ENCODE assay signal across 9 cellular contexts in the genomic region with DNA sequence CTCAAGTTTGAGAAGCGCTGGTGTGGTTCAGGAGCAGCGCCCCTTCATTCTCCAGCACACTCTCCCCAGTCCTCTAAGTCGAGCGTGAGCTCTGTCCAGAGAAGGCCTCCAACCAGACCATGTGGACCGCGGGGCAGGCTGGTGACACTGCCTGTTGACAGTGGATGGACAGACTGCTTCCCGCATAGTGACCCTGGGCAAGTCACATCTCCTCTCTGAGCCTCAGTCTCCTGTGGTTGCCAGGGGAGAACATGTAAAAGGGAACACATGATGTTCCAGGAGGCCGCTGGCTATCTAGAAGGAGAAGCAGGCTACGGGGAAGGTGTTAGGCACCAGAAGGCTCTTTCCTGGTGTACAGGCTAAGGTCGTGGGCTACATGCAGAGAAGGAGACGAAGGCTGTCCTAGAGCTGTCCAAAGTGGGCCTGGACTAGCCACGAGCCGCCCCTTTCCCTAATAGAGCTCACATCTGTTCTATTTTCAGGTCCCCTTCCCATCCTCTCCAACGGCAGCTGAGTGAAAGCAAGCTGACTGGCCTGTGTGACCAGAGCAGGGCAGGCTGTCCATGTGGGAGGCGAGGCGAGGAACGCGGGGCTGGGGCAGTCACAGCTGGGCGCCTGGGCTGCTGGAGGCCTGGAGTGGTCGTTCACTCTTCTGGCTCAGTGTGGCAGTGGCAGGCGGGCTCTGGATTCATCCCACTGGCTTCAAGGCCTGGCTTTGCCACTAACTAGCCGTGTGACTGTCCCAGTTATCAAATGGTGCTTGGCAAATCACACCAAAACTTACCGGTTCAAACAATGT. TPM values are rescaled to one million over a fixed set of nuclear protein-coding genes. Genes with fewer than 3 reads are reported as not detected.
DNase-seq lines count a peak whose midpoint lies in the region; ATAC-seq, FAIRE-seq and TF ChIP-seq lines count a peak whose summit lies in the region.
"Had no signal": no experiment of that assay in that cellular context is flagged by ENCODE, and none has a peak within 500 bp of the region (broad histone marks: within the 10 kb centered on the region; RNA-seq: fewer than 3 reads in every experiment).

No MANE protein-coding gene starts in this region.

- peaks cover 75% of the 10 kb centered on the region for H3K4me1 Mint-ChIP-seq in activated CD8-positive, alpha-beta T cell treated with anti-CD3 and anti-CD28 coated beads, Interleukin-2, amount 10 ng/mL, durations not matched to agents 7 days and 5 days (ENCODE audit: low read depth)
- H3K4me1 Mint-ChIP-seq in stimulated activated naive B cell treated with anti-CD40 and anti-IgM and Interleukin-4, amounts not matched to agents 10 μg/mL and 1 μg/mL and 100 μg/mL, for 72 hours: peaks cover 66 to 90% of the 10 kb centered on the region in 2 donors
- H3K4me1 Mint-ChIP-seq: endodermal cell had no signal

- H3K9me3 Mint-ChIP-seq in activated CD8-positive, alpha-beta T cell treated with anti-CD3 and anti-CD28 coated beads, Interleukin-2, amount 10 ng/mL, durations not matched to agents 7 days and 5 days (ENCODE audit: insufficient read depth): no peaks in the 10 kb centered on the region
- no peaks in the 10 kb centered on the region for H3K9me3 Mint-ChIP-seq in stimulated activated naive B cell treated with anti-CD40 and anti-IgM and Interleukin-4, amounts not matched to agents 10 μg/mL and 1 μg/mL and 100 μg/mL, for 72 hours
- H3K9me3 Mint-ChIP-seq: endodermal cell had no signal

- no peak overlapping the region for H3K4me3 ChIP-seq in keratinocyte (ENCODE audit: control insufficient read depth in 2 of 3, extremely low read depth in 1 of 3, insufficient read depth in 2 of 3, low read depth in 1 of 3, low read length in 3 of 3)
- H3K4me3 ChIP-seq in H7 (ENCODE audit: insufficient read depth, low read depth, low read length): no peak overlapping the region

- no peak overlapping the region for H2AFZ ChIP-seq in keratinocyte (ENCODE audit: control insufficient read depth, low read length)

- CTCF ChIA-PET in activated CD8-positive, alpha-beta T cell treated with anti-CD3 and anti-CD28 coated beads, Interleukin-2, amount 10 ng/mL, durations not matched to agents 7 days and 5 days (lab: Charles Lee): interaction anchor here (0.7 to 4.1 kb wide), 3 partner anchors 24 to 31 kb away, joined by 3 to 27 read pairs (median 3); no protein-coding TSS in a partner anchor

- DNase-seq in activated CD8-positive, alpha-beta T cell treated with anti-CD3 and anti-CD28 coated beads, Interleukin-2, amount 10 ng/mL, durations not matched to agents 7 days and 5 days: peak; percentile 19
- DNase-seq in keratinocyte (ENCODE audit: low read depth, low spot score): no peak
- DNase-seq in stimulated activated naive B cell treated with anti-CD40 and anti-IgM and Interleukin-4, amounts not matched to agents 10 μg/mL and 1 μg/mL and 100 μg/mL, for 72 hours: no peak
- DNase-seq in AG08396 (ENCODE audit: low spot score): no peak
- DNase-seq in H7: no peak
- DNase-seq: endodermal cell, NCI-H1092 had no signal

- dilution Hi-C loops in keratinocyte (cut with MboI; ENCODE audit: extremely low pct_ligation_motif_present, low sequenced_read_pairs): no loop called here

- peak overlapping the region; percentile 59 for H3K4me3 Mint-ChIP-seq in activated CD8-positive, alpha-beta T cell treated with anti-CD3 and anti-CD28 coated beads, Interleukin-2, amount 10 ng/mL, durations not matched to agents 7 days and 5 days
- peak overlapping the region; percentile 64 to 74 for H3K4me3 Mint-ChIP-seq in stimulated activated naive B cell treated with anti-CD40 and anti-IgM and Interleukin-4, amounts not matched to agents 10 μg/mL and 1 μg/mL and 100 μg/mL, for 72 hours
- H3K4me3 Mint-ChIP-seq: endodermal cell had no signal

- H3K36me3 Mint-ChIP-seq in activated CD8-positive, alpha-beta T cell treated with anti-CD3 and anti-CD28 coated beads, Interleukin-2, amount 10 ng/mL, durations not matched to agents 7 days and 5 days (ENCODE audit: low read depth): peaks cover 69% of the 10 kb centered on the region
- H3K36me3 Mint-ChIP-seq in stimulated activated naive B cell treated with anti-CD40 and anti-IgM and Interleukin-4, amounts not matched to agents 10 μg/mL and 1 μg/mL and 100 μg/mL, for 72 hours: peaks cover 34 to 44% of the 10 kb centered on the region in 2 donors

- H3K27ac Mint-ChIP-seq in activated CD8-positive, alpha-beta T cell treated with anti-CD3 and anti-CD28 coated beads, Interleukin-2, amount 10 ng/mL, durations not matched to agents 7 days and 5 days: peak overlapping the region; percentile 97
- H3K27ac Mint-ChIP-seq in stimulated activated naive B cell treated with anti-CD40 and anti-IgM and Interleukin-4, amounts not matched to agents 10 μg/mL and 1 μg/mL and 100 μg/mL, for 72 hours: peak overlapping the region; percentile 95
- H3K27ac Mint-ChIP-seq: endodermal cell had no signal

- peak overlapping the region; percentile 36 for H3K9ac ChIP-seq in keratinocyte (ENCODE audit: control insufficient read depth, extremely low read depth, insufficient read depth, low read length)

- no peaks in the 10 kb centered on the region for H3K9me1 ChIP-seq in keratinocyte (ENCODE audit: control insufficient read depth, extremely low read depth, insufficient read depth, low read length)

- peak; percentile 7 for ATAC-seq in HG02571 (IDR thresholded peaks at IDR 0.05; ENCODE audit: unreplicated experiment)
- no peak for ATAC-seq in activated CD8-positive, alpha-beta T cell treated with anti-CD3 and anti-CD28 coated beads, Interleukin-2, amount 10 ng/mL, durations not matched to agents 7 days and 5 days
- no peak for ATAC-seq in stimulated activated naive B cell treated with anti-CD40 and anti-IgM and Interleukin-4, amounts not matched to agents 10 μg/mL and 1 μg/mL and 100 μg/mL, for 72 hours (replicated peaks)
- no peak for ATAC-seq in GM18868 (IDR thresholded peaks at IDR 0.05; ENCODE audit: unreplicated experiment)

- no peaks in the 10 kb centered on the region for H3K79me2 ChIP-seq in keratinocyte (ENCODE audit: control insufficient read depth, insufficient read depth, low read length)

- H3K27me3 ChIP-seq in keratinocyte (ENCODE audit: control insufficient read depth, extremely low read depth, insufficient read depth, low read length) (no peaks in the 10 kb centered on the region), H7 (ENCODE audit: control insufficient read depth, insufficient read depth, low read length) (no peaks in the 10 kb centered on the region)

- H3K4me2 ChIP-seq in keratinocyte (ENCODE audit: control insufficient read depth, extremely low read depth, insufficient read depth, low read depth, low read length): no peak overlapping the region

- POLR2A ChIA-PET in activated CD8-positive, alpha-beta T cell treated with anti-CD3 and anti-CD28 coated beads, Interleukin-2, amount 10 ng/mL, durations not matched to agents 7 days and 5 days (lab: Charles Lee): interaction anchor here (0.6 to 2.1 kb wide), 7 partner anchors 8 to 685 kb away, joined by 3 to 8 read pairs (median 4); a partner anchor contains a TSS

- peaks cover 42% of the 10 kb centered on the region for H3K4me1 ChIP-seq in keratinocyte (ENCODE audit: control insufficient read depth, extremely low read depth, insufficient read depth, low read length)

- no peak for FAIRE-seq in keratinocyte (lab: Jason Lieb, UNC)

- no peaks in the 10 kb centered on the region for H4K20me1 ChIP-seq in keratinocyte (ENCODE audit: control insufficient read depth, extremely low read depth, insufficient read depth, low read length)

- no peaks in the 10 kb centered on the region for H3K36me3 ChIP-seq in keratinocyte (ENCODE audit: control insufficient read depth in 2 of 2, extremely low read depth in 1 of 2, insufficient read depth in 2 of 2, low read length in 2 of 2)
- H3K36me3 ChIP-seq in H7 (replicated peaks; ENCODE audit: control insufficient read depth, insufficient read depth, low read length): no peaks in the 10 kb centered on the region

- H3K27me3 Mint-ChIP-seq in activated CD8-positive, alpha-beta T cell treated with anti-CD3 and anti-CD28 coated beads, Interleukin-2, amount 10 ng/mL, durations not matched to agents 7 days and 5 days (ENCODE audit: low read depth): no peaks in the 10 kb centered on the region
- H3K27me3 Mint-ChIP-seq in stimulated activated naive B cell treated with anti-CD40 and anti-IgM and Interleukin-4, amounts not matched to agents 10 μg/mL and 1 μg/mL and 100 μg/mL, for 72 hours: no peaks in the 10 kb centered on the region

- peak overlapping the region; percentile 57 for H3K27ac ChIP-seq in keratinocyte (ENCODE audit: control insufficient read depth, insufficient read depth, low read length)

- no peaks in the 10 kb centered on the region for H3K9me3 ChIP-seq in keratinocyte (ENCODE audit: control insufficient read depth, low read depth, low read length)

- no peak for TF ChIP-seq CTCF in keratinocyte (optimal IDR thresholded peaks at IDR 0.05 in 1 of 3, IDR thresholded peaks at IDR 0.05 in 1 of 3, conservative IDR thresholded peaks at IDR 0.05 in 1 of 3; ENCODE audit: extremely low read depth in 1 of 3, insufficient read depth in 2 of 3, low read length in 3 of 3)

RNA-seq across cellular contexts. Expression of a gene that starts 11.1 kb away (rescaled TPM):
- total RNA-seq in activated CD8-positive, alpha-beta T cell treated with anti-CD3 and anti-CD28 coated beads, Interleukin-2, amount 10 ng/mL, durations not matched to agents 7 days and 5 days: 100 to 1,000 TPM; 141 to 151 TPM
- polyA plus RNA-seq in keratinocyte: 8.5 to 10.6 TPM (median 8.9 TPM) in 3 replicates
- 34.8 TPM for polyA plus RNA-seq in keratinocyte (2011; ENCODE audit: low read depth)
- polyA plus RNA-seq in keratinocyte (2011; cell fraction: cytosol; rRNA removed): 2.9 and 7.9 TPM in 2 replicates
- polyA plus RNA-seq in keratinocyte (2011; cell fraction: nucleus; rRNA removed): 4.1 and 4.9 TPM in 2 replicates
- 20.8 and 27.8 TPM in 2 replicates for polyA plus RNA-seq in keratinocyte (2012; ENCODE audit: low replicate concordance)
- polyA minus RNA-seq in keratinocyte: 4.0 to 14.3 TPM (median 4.4 TPM) in 3 replicates
- 10.0 TPM for polyA minus RNA-seq in keratinocyte (2011; cell fraction: cytosol; rRNA and poly(A)+ RNA removed)
- polyA minus RNA-seq in keratinocyte (2011; cell fraction: nucleus; rRNA and poly(A)+ RNA removed): 4.4 and 7.2 TPM in 2 replicates
- 0.14 and 3.4 TPM in 2 replicates for total RNA-seq in H7 (2014; rRNA removed; shearing (Covaris generic))

RNA-seq across cellular contexts. Expression of a gene that starts 28.8 kb away (rescaled TPM):
- 10 to 100 TPM; 52.6 to 53.2 TPM for total RNA-seq in activated CD8-positive, alpha-beta T cell treated with anti-CD3 and anti-CD28 coated beads, Interleukin-2, amount 10 ng/mL, durations not matched to agents 7 days and 5 days
- 27.5 to 28.2 TPM (median 27.7 TPM) in 3 replicates for polyA plus RNA-seq in keratinocyte
- polyA plus RNA-seq in keratinocyte (2011; ENCODE audit: low read depth): 16.4 TPM
- polyA plus RNA-seq in keratinocyte (2011; cell fraction: cytosol; rRNA removed): 18.2 and 20.9 TPM in 2 replicates
- 34.6 and 35.1 TPM in 2 replicates for polyA plus RNA-seq in keratinocyte (2011; cell fraction: nucleus; rRNA removed)
- 21.1 and 27.8 TPM in 2 replicates for polyA plus RNA-seq in keratinocyte (2012; ENCODE audit: low replicate concordance)
- 32.1 to 64.2 TPM (median 35.7 TPM) in 3 replicates for polyA minus RNA-seq in keratinocyte
- 51.6 TPM for polyA minus RNA-seq in keratinocyte (2011; cell fraction: cytosol; rRNA and poly(A)+ RNA removed)
- polyA minus RNA-seq in keratinocyte (2011; cell fraction: nucleus; rRNA and poly(A)+ RNA removed): 28.2 and 30.8 TPM in 2 replicates
- 60.7 and 64.8 TPM in 2 replicates for total RNA-seq in H7 (2014; rRNA removed; shearing (Covaris generic))

Comparison
In these comparisons a context has a peak if more than half of its experiments do, and no peak if none do; other contexts are left out.
1. RNA of a gene that starts 11.1 kb away (total RNA-seq): 141 to 151 TPM in activated CD8-positive, alpha-beta T cell treated with anti-CD3 and anti-CD28 coated beads, Interleukin-2, amount 10 ng/mL, durations not matched to agents 7 days and 5 days; 0.14 to 3.4 TPM in H7; every median in the first group is over 10 times any median in the second.